In genomic region chrX:40093586-40093985, GRCh38 we compare ENCODE assay signal across 9 cellular contexts. TPM values are rescaled to one million over a fixed set of nuclear protein-coding genes. Genes with fewer than 3 reads are reported as not detected.
DNase-seq lines count a peak whose midpoint lies in the region; ATAC-seq, FAIRE-seq and TF ChIP-seq lines count a peak whose summit lies in the region.
"Had no signal": no experiment of that assay in that cellular context is flagged by ENCODE, and none has a peak within 500 bp of the region (broad histone marks: within the 10 kb centered on the region; RNA-seq: fewer than 3 reads in every experiment).

No MANE protein-coding gene starts in this region.

- intact Hi-C loops in esophagus squamous epithelium (cut with DNase I) = loop anchor here (5.0 kb wide), 1 partner anchor 59 kb away; no protein-coding TSS in a partner anchor
- intact Hi-C loops in prostate gland (cut with DNase I) = no loop called here

- H3K27me3 ChIP-seq in RWPE2 (ENCODE audit: insufficient read depth, poor library complexity, severe bottlenecking) (no peaks in the 10 kb centered on the region), esophagus squamous epithelium (peaks cover 0 to 15% (median 1%) of the 10 kb centered on the region in 4 donors), prostate gland (replicated peaks; ENCODE audit: insufficient read depth) (no peaks in the 10 kb centered on the region)

- H3K27ac ChIP-seq in RWPE2 (ENCODE audit: poor library complexity, severe bottlenecking) (peak overlapping the region; percentile 57), esophagus squamous epithelium (peak overlapping the region in 3 of 4 donors; percentile 86 to 93 (median 92)), prostate gland (peak overlapping the region; percentile 86 to 92)

- ATAC-seq in RWPE2 (ENCODE audit: low read depth) (no peak), GM19351 (IDR thresholded peaks at IDR 0.05; ENCODE audit: unreplicated experiment) (no peak), HG02763 (IDR thresholded peaks at IDR 0.05; ENCODE audit: unreplicated experiment) (no peak)

- TF ChIP-seq CTCF in RWPE2 (IDR thresholded peaks at IDR 0.05; ENCODE audit: poor library complexity, severe bottlenecking) = no peak
- no peak for TF ChIP-seq CTCF in esophagus squamous epithelium (IDR thresholded peaks at IDR 0.05)
- TF ChIP-seq CTCF in prostate gland (IDR thresholded peaks at IDR 0.05) = no peak

- FAIRE-seq in GM18507 (lab: Jason Lieb, UNC) = peak; percentile 56

- H3K36me3 ChIP-seq in RWPE2 (ENCODE audit: low read depth) = no peaks in the 10 kb centered on the region
- no peaks in the 10 kb centered on the region for H3K36me3 ChIP-seq in esophagus squamous epithelium
- no peaks in the 10 kb centered on the region for H3K36me3 ChIP-seq in prostate gland

- 44 to 57% methylated on average over 3 to 8 of the region's 10 CpGs for WGBS in esophagus squamous epithelium, 2 donors
- WGBS in prostate gland = 46% methylated on average over 10 of the region's 10 CpGs

- H3K4me3 ChIP-seq in RWPE2 (ENCODE audit: severe bottlenecking) (no peak overlapping the region), esophagus squamous epithelium (peak overlapping the region; percentile 74 to 86 (median 76)), prostate gland (peak overlapping the region; percentile 63 to 65)

- no peak for DNase-seq in GM18507 (ENCODE audit: extremely low spot score, insufficient read length, low read depth)
- no peak for DNase-seq in RWPE2 (ENCODE audit: low spot score)
- no peak for DNase-seq in esophagus squamous epithelium (lab: John Stamatoyannopoulos, UW)
- DNase-seq in prostate gland (ENCODE audit: low spot score) = no peak
- no peak for DNase-seq in mesenteric fat pad (ENCODE audit: low spot score)
- DNase-seq in NOMO-1 treated with DMSO at 0.1 percent for 48 hours (lab: John Stamatoyannopoulos, UW; ENCODE audit: unreplicated experiment) = no peak
- DNase-seq: NCI-H2171 had no signal

- H3K4me1 ChIP-seq in RWPE2 (ENCODE audit: insufficient read depth, poor library complexity, severe bottlenecking) (no peaks in the 10 kb centered on the region), esophagus squamous epithelium (peaks cover 15 to 70% (median 15%) of the 10 kb centered on the region in 3 donors), prostate gland (replicated peaks) (no peaks in the 10 kb centered on the region)

- TF ChIP-seq POLR2A in esophagus squamous epithelium (IDR thresholded peaks at IDR 0.05) = no peak
- no peak for TF ChIP-seq POLR2A in prostate gland (IDR thresholded peaks at IDR 0.05)

- H3K9me3 ChIP-seq in RWPE2 (ENCODE audit: severe bottlenecking) = no peaks in the 10 kb centered on the region
- H3K9me3 ChIP-seq in esophagus squamous epithelium = no peaks in the 10 kb centered on the region
- H3K9me3 ChIP-seq in prostate gland = no peaks in the 10 kb centered on the region

RNA-seq across cellular contexts. Expression of gene BCOR, which starts 4.2 kb away (rescaled TPM):
- total RNA-seq in esophagus squamous epithelium (10 to 100 TPM; 12.0 to 20.1 (median 17.4) TPM), prostate gland (10 to 100 TPM; 56.2 to 70.8 TPM), mesenteric fat pad (20.5 TPM)
